Comparison of ENCODE assay signal across 6 cellular contexts in genomic region chrX:65647801-65648200, GRCh38. TPM values are rescaled to one million over a fixed set of nuclear protein-coding genes. Genes with fewer than 3 reads are reported as not detected.
"Had no signal": no experiment of that assay in that cellular context is flagged by ENCODE, and none has a peak within 500 bp of the region (broad histone marks: within the 10 kb centered on the region; RNA-seq: fewer than 3 reads in every experiment).

No MANE protein-coding gene starts in this region.

- H3K9me3 Mint-ChIP-seq: GM23338, IgD-negative memory B cell had no signal

- H3K4me1 Mint-ChIP-seq: GM23338 had no signal

- H3K27me3 Mint-ChIP-seq: IgD-negative memory B cell had no signal

- H3K27ac Mint-ChIP-seq: GM23338, H9, IgD-negative memory B cell had no signal

- ATAC-seq: GM23338, HepG2 had no signal

- H3K4me3 Mint-ChIP-seq: GM23338, H9, IgD-negative memory B cell had no signal

- DNase-seq: H9, HCEC 1CT, KBM-7 had no signal

- H3K36me3 Mint-ChIP-seq: IgD-negative memory B cell had no signal

RNA-seq across cellular contexts. Expression of gene MSN, which starts 19.7 kb away (rescaled TPM):
- total RNA-seq: HepG2 had no signal
